In the genomic region with DNA sequence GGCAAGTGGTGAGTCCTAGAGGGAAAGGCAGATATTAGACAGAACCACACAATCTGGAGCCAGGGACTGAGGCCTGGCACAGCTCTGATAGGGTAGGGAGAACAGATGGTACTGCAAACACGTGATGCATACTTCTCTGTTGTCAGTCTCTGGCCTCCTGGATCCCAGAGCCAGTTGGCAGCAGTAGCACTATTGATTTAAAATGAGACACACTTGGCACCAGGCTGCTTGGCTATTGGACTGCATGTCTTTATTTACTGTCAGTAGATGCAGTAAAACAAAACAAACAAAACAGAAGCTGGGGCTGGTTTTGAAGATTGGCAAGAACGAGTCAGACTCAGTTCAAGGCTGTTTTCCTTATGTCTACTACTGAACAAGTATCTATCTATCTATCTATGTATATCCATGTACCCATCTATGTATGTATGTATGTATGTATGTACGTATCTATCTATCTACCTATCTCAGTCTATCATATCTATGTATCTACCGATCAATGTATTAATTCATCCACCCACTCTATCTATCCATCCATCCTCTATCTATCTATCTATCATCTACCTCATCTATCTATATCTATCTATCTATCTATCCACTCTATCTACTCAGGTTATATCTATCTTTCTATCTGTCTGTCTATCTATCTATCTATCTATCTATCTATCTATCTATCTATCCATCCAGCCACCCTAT, we compare ENCODE assay signal across 22 cellular contexts.
DNase-seq lines count a peak whose midpoint lies in the region; ATAC-seq and TF ChIP-seq lines count a peak whose summit lies in the region.
"Had no signal": no experiment of that assay in that cellular context is flagged by ENCODE, and none has a peak within 500 bp of the region (broad histone marks: within the 10 kb centered on the region; RNA-seq: fewer than 3 reads in every experiment).

No MANE protein-coding gene starts in this region.

- CTCF ChIA-PET in RWPE1 (lab: Yijun Ruan, JAX), result no interaction called here

- peaks cover 2% of the 10 kb centered on the region for H3K27me3 Mint-ChIP-seq in activated naive CD8-positive, alpha-beta T cell treated with anti-CD3 and anti-CD28 coated beads, Interleukin-2, amount 50 U/mL, for 24 hours
- H3K27me3 Mint-ChIP-seq: brain had no signal

- no peaks in the 10 kb centered on the region for H3K9me3 Mint-ChIP-seq in activated naive CD8-positive, alpha-beta T cell treated with anti-CD3 and anti-CD28 coated beads, Interleukin-2, amount 50 U/mL, for 24 hours
- H3K9me3 Mint-ChIP-seq: activated naive CD4-positive, alpha-beta T cell treated with anti-CD3 and anti-CD28 coated beads, Interleukin-2, amount 50 U/mL, for 72 hours; CD4-positive, alpha-beta memory T cell had no signal

- DNase-seq in NCI-H1092 (lab: John Stamatoyannopoulos, UW) (peak; percentile 91), amygdala (lab: John Stamatoyannopoulos, UW) (peak in 35 of 56 donors; percentile 2 to 75 (median 24)), midbrain (lab: John Stamatoyannopoulos, UW) (peak; percentile 80), RWPE1 (ENCODE audit: low spot score) (no peak), OCI-M1 (lab: John Stamatoyannopoulos, UW) (no peak)
- no peak for DNase-seq in activated naive CD8-positive, alpha-beta T cell treated with anti-CD3 and anti-CD28 coated beads, Interleukin-2, amount 50 U/mL, for 24 hours
- DNase-seq: ACHN; activated CD4-positive, CD25-positive, alpha-beta regulatory T cell; activated T-cell treated with anti-CD3 and anti-CD28 coated beads, Interleukin-2, amount 50 U/mL, for 72 hours; CD4-positive, alpha-beta memory T cell; dermis blood vessel endothelial cell; foreskin melanocyte; left cardiac atrium; NCI-H1436; NCI-H226; SIG-M5; stimulated activated CD4-positive, alpha-beta T cell treated with anti-CD3 and anti-CD28 coated beads, Interleukin-2, amount 100 ng/mL, for 24 hours had no signal

- no peaks in the 10 kb centered on the region for H3K36me3 Mint-ChIP-seq in activated naive CD8-positive, alpha-beta T cell treated with anti-CD3 and anti-CD28 coated beads, Interleukin-2, amount 50 U/mL, for 24 hours (ENCODE audit: low read depth)
- H3K36me3 Mint-ChIP-seq: activated naive CD4-positive, alpha-beta T cell treated with anti-CD3 and anti-CD28 coated beads, Interleukin-2, amount 50 U/mL, for 72 hours; brain; CD4-positive, alpha-beta memory T cell had no signal

- H3K4me3 Mint-ChIP-seq in activated naive CD8-positive, alpha-beta T cell treated with anti-CD3 and anti-CD28 coated beads, Interleukin-2, amount 50 U/mL, for 24 hours, result no peak overlapping the region
- H3K4me3 Mint-ChIP-seq: activated T-cell treated with anti-CD3 and anti-CD28 coated beads, Interleukin-2, amount 50 U/mL, for 72 hours; CD4-positive, alpha-beta memory T cell had no signal

- TF ChIP-seq CTCF in C4-2B (conservative IDR thresholded peaks at IDR 0.05), result no peak
- TF ChIP-seq CTCF in RWPE1 (conservative IDR thresholded peaks at IDR 0.05; ENCODE audit: low read depth), result no peak

- no peak for ATAC-seq in activated naive CD8-positive, alpha-beta T cell treated with anti-CD3 and anti-CD28 coated beads, Interleukin-2, amount 50 U/mL, for 24 hours
- ATAC-seq in GM19328 (IDR thresholded peaks at IDR 0.05; ENCODE audit: unreplicated experiment), result no peak
- ATAC-seq: activated naive CD4-positive, alpha-beta T cell treated with anti-CD3 and anti-CD28 coated beads, Interleukin-2, amount 50 U/mL, for 72 hours; activated T-cell treated with anti-CD3 and anti-CD28 coated beads, Interleukin-2, amount 50 U/mL, for 72 hours; left cardiac atrium had no signal

- POLR2A ChIA-PET in RWPE1 (lab: Yijun Ruan, JAX; ENCODE audit: low non-redundant PET), result no interaction called here

- H3K27ac ChIP-seq in C4-2B (peak overlapping the region; percentile 24; the same call in 1 of the 2 replicates), RWPE1 (no peak overlapping the region)
- H3K27ac ChIP-seq: epithelial cell of prostate had no signal

- no peak overlapping the region for H3K27ac Mint-ChIP-seq in activated naive CD8-positive, alpha-beta T cell treated with anti-CD3 and anti-CD28 coated beads, Interleukin-2, amount 50 U/mL, for 24 hours
- H3K27ac Mint-ChIP-seq: activated naive CD4-positive, alpha-beta T cell treated with anti-CD3 and anti-CD28 coated beads, Interleukin-2, amount 50 U/mL, for 72 hours; activated T-cell treated with anti-CD3 and anti-CD28 coated beads, Interleukin-2, amount 50 U/mL, for 72 hours had no signal

- no peaks in the 10 kb centered on the region for H3K4me1 Mint-ChIP-seq in activated naive CD8-positive, alpha-beta T cell treated with anti-CD3 and anti-CD28 coated beads, Interleukin-2, amount 50 U/mL, for 24 hours
- H3K4me1 Mint-ChIP-seq: CD4-positive, alpha-beta memory T cell had no signal

Comparison
In these comparisons a context has a peak if more than half of its experiments do, and no peak if none do; other contexts are left out.
1. DNase-seq: peak in NCI-H1092 (single experiment), amygdala (35 of 56) and midbrain (single experiment); none in RWPE1 (single experiment), activated naive CD8-positive, alpha-beta T cell treated with anti-CD3 and anti-CD28 coated beads, Interleukin-2, amount 50 U/mL, for 24 hours (single experiment) and OCI-M1 (single experiment).